ENCODE assay signal across 10 cellular contexts in genomic region chr6:158027590-158028285, GRCh38. TPM values are rescaled to one million over a fixed set of nuclear protein-coding genes. Genes with fewer than 3 reads are reported as not detected.
A peak's percentile ranks its signal among the peaks of the same experiment; 100 is the strongest.
DNase-seq lines count a peak whose midpoint lies in the region; ATAC-seq, FAIRE-seq and TF ChIP-seq lines count a peak whose summit lies in the region.
"Had no signal": no experiment of that assay in that cellular context is flagged by ENCODE, and none has a peak within 500 bp of the region (broad histone marks: within the 10 kb centered on the region; RNA-seq: fewer than 3 reads in every experiment).

No MANE protein-coding gene starts in this region.

- H3K9ac ChIP-seq in DND-41 (ENCODE audit: low read depth, low read length): no peak overlapping the region
- peak overlapping the region; percentile 71 for H3K9ac ChIP-seq in skeletal muscle satellite cell (ENCODE audit: low read depth, low read length)

- FAIRE-seq in D721Med (lab: Jason Lieb, UNC) (no peak), GM19239 (lab: Jason Lieb, UNC) (no peak)
- FAIRE-seq: colon had no signal

- H3K4me1 ChIP-seq in DND-41 (ENCODE audit: insufficient read depth, low read length): peaks cover 44% of the 10 kb centered on the region
- peaks cover 48% of the 10 kb centered on the region for H3K4me1 ChIP-seq in skeletal muscle satellite cell (ENCODE audit: control insufficient read depth, insufficient read depth, low read length)

- no peak for ATAC-seq in DND-41 (ENCODE audit: insufficient read depth, low read depth)
- ATAC-seq in SK-N-SH treated with all-trans-retinoic acid at 6 μM for 48 hours: no peak
- no peak for ATAC-seq in GM19467 (IDR thresholded peaks at IDR 0.05; ENCODE audit: unreplicated experiment)

- H3K4me3 ChIP-seq in DND-41 (ENCODE audit: low read depth in 1 of 2, low read length in 2 of 2): no peak overlapping the region
- H3K4me3 ChIP-seq in fibroblast of pulmonary artery (replicated peaks; ENCODE audit: low read depth, low read length): no peak overlapping the region
- H3K4me3 ChIP-seq in skeletal muscle satellite cell (ENCODE audit: low read length): no peak overlapping the region
- H3K4me3 ChIP-seq: smooth muscle cell had no signal

- H2AFZ ChIP-seq in DND-41 (ENCODE audit: low read depth, low read length): no peak overlapping the region

- DNase-seq in DND-41: no peak
- peak; percentile 25 for DNase-seq in fibroblast of pulmonary artery (ENCODE audit: low read depth)
- no peak for DNase-seq in D721Med (ENCODE audit: insufficient read length, low spot score)
- DNase-seq in GM19239 (ENCODE audit: insufficient read length, low spot score): no peak
- DNase-seq in stimulated activated CD4-positive, alpha-beta T cell treated with anti-CD3 and anti-CD28 coated beads, Interleukin-4, amount 100 ng/mL, for 24 hours: no peak

- H3K27me3 ChIP-seq in DND-41 (ENCODE audit: insufficient read depth, low read length, poor library complexity): no peaks in the 10 kb centered on the region
- no peaks in the 10 kb centered on the region for H3K27me3 ChIP-seq in skeletal muscle satellite cell (ENCODE audit: control insufficient read depth, insufficient read depth, low read length)

- H3K9me3 ChIP-seq in DND-41 (ENCODE audit: insufficient read depth, low read length, severe bottlenecking) (no peaks in the 10 kb centered on the region), skeletal muscle satellite cell (replicated peaks; ENCODE audit: low read length) (no peaks in the 10 kb centered on the region)

- peak overlapping the region; percentile 90 for H3K27ac ChIP-seq in DND-41 (ENCODE audit: low read length)

- H3K79me2 ChIP-seq in DND-41 (ENCODE audit: insufficient read depth, low read length): peaks cover 12% of the 10 kb centered on the region

- TF ChIP-seq CTCF in DND-41 (IDR thresholded peaks at IDR 0.05; ENCODE audit: borderline replicate concordance, extremely low read depth, low read length, poor library complexity, severe bottlenecking) (no peak), fibroblast of pulmonary artery (IDR thresholded peaks at IDR 0.05; ENCODE audit: low read length, missing control alignments) (no peak), D721Med (IDR thresholded peaks at IDR 0.05; ENCODE audit: insufficient read depth, missing control alignments) (no peak)

- H3K36me3 ChIP-seq in DND-41 (ENCODE audit: insufficient read depth, low read length): peaks cover 11% of the 10 kb centered on the region
- H3K36me3 ChIP-seq in skeletal muscle satellite cell (ENCODE audit: insufficient read depth, low read length): peaks cover 30% of the 10 kb centered on the region

- 0 out of 2 replicates have a peak overlapping the region, but pooled peaks have one; percentile 86 for H3K4me2 ChIP-seq in DND-41 (ENCODE audit: insufficient read depth, low read length)
- H3K4me2 ChIP-seq in skeletal muscle satellite cell (ENCODE audit: low read length): peak overlapping the region; percentile 72

- H4K20me1 ChIP-seq in DND-41 (ENCODE audit: insufficient read depth, low read length): peaks cover 29% of the 10 kb centered on the region

TF ChIP-seq in SK-N-SH treated with all-trans-retinoic acid at 6 μM for 48 hours, 23 proteins besides CTCF, POLR2A, EP300 and RAD21:
- no peak for TF ChIP-seq ZNF70 (CRISPR knock-in tag; IDR thresholded peaks at IDR 0.05)
- TF ChIP-seq ZFP3 (CRISPR knock-in tag; IDR thresholded peaks at IDR 0.05): peak; percentile 97
TF ChIP-seq in SK-N-SH treated with all-trans-retinoic acid at 6 μM for 48 hours: peak in this region for 1.

RNA-seq across cellular contexts. Expression of gene SYNJ2, which starts 46.1 kb away (rescaled TPM):
- 23.6 and 32.5 TPM in 2 replicates for total RNA-seq in skeletal muscle satellite cell (2012; rRNA removed)
